Comparison of ENCODE assay signal across 8 cellular contexts in the genomic region with DNA sequence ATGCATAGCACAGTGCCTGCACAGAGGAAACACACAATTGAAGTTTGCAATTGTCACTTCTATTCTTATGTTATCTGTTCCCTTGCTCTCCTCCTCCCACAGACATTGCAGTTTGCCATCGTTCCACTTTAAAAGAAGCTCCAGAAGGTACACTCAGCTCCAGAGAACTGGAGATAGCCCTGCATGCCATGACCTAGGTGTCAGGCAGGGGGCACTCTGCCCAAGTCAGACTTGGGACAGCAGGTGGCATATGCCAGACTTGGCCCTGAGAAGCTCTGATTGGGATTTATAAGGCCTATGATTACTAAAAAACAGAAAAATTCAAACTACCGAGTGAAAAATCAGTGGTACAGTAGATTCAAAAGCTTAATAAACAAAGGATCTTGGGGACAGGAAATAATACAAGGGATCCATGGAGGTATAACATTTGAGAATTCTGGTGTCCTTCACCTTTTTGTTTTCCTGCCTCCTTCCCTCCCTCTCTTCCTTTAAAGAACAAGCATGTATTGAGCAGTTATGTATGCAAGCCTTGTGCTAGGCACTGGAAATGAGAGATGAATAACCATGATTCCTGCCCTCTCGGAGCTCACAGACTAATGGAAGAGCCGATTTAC. TPM values are rescaled to one million over a fixed set of nuclear protein-coding genes. Genes with fewer than 3 reads are reported as not detected.
A peak's percentile ranks its signal among the peaks of the same experiment; 100 is the strongest.
DNase-seq lines count a peak whose midpoint lies in the region; ATAC-seq and TF ChIP-seq lines count a peak whose summit lies in the region.

No MANE protein-coding gene starts in this region.

- CTCF ChIA-PET in activated CD4-positive, alpha-beta memory T cell treated with anti-CD3 and anti-CD28 coated beads for 36 hours (lab: Charles Lee), result interaction anchor here (1.1 kb wide), 2 partner anchors 10 to 97 kb away, joined by 3 read pairs; no protein-coding TSS in a partner anchor
- CTCF ChIA-PET in activated CD4-positive, alpha-beta memory T cell treated with anti-CD3 and anti-CD28 coated beads, Interleukin-2, amount 10 ng/mL, durations not matched to agents 7 days and 5 days (lab: Charles Lee), result interaction anchor here (0.9 to 1.2 kb wide), 2 partner anchors 13 to 97 kb away, joined by 3 read pairs; no protein-coding TSS in a partner anchor
- CTCF ChIA-PET in OCI-LY7 (lab: Charles Lee; ENCODE audit: unreplicated experiment), result no interaction called here

- no peaks in the 10 kb centered on the region for H4K20me1 ChIP-seq in OCI-LY7 (ENCODE audit: insufficient read depth, low read length)

- ATAC-seq in HG02610 (IDR thresholded peaks at IDR 0.05; ENCODE audit: unreplicated experiment) (peak; percentile 76), psoas muscle (peak in 3 of 4 donors; percentile 48 to 69 (median 66)), HG03378 (IDR thresholded peaks at IDR 0.05; ENCODE audit: unreplicated experiment) (no peak)

- no peak overlapping the region for H2AFZ ChIP-seq in OCI-LY7 (ENCODE audit: low read length)

- no peaks in the 10 kb centered on the region for H3K9me2 ChIP-seq in OCI-LY7 (ENCODE audit: insufficient read depth, low read length)

- no peak for TF ChIP-seq POLR2A in sigmoid colon (IDR thresholded peaks at IDR 0.05)

- H3K9me3 ChIP-seq in OCI-LY7 (ENCODE audit: low read length) (no peaks in the 10 kb centered on the region), psoas muscle (no peaks in the 10 kb centered on the region), sigmoid colon (no peaks in the 10 kb centered on the region)

- no peak overlapping the region for H3K4me3 Mint-ChIP-seq in activated CD4-positive, alpha-beta memory T cell treated with anti-CD3 and anti-CD28 coated beads for 36 hours
- H3K4me3 Mint-ChIP-seq in activated CD4-positive, alpha-beta memory T cell treated with anti-CD3 and anti-CD28 coated beads, Interleukin-2, amount 10 ng/mL, durations not matched to agents 7 days and 5 days, result no peak overlapping the region

- no peak overlapping the region for H3K27ac ChIP-seq in OCI-LY7 (ENCODE audit: low read depth, low read length, poor library complexity, severe bottlenecking)
- no peak overlapping the region for H3K27ac ChIP-seq in psoas muscle
- H3K27ac ChIP-seq in sigmoid colon, result no peak overlapping the region

- 54 to 72% (median 60%) methylated on average over 4 of the region's 4 CpGs for WGBS in psoas muscle, 3 donors
- WGBS in sigmoid colon, 2 donors, result 69 to 80% methylated on average over 4 of the region's 4 CpGs

- peak; percentile 22 for DNase-seq in activated CD4-positive, alpha-beta memory T cell treated with anti-CD3 and anti-CD28 coated beads for 36 hours
- DNase-seq in activated CD4-positive, alpha-beta memory T cell treated with anti-CD3 and anti-CD28 coated beads, Interleukin-2, amount 10 ng/mL, durations not matched to agents 7 days and 5 days, result no peak
- DNase-seq in OCI-LY7 (ENCODE audit: low spot score), result peak; percentile 36
- DNase-seq in fibroblast of gingiva (ENCODE audit: low read depth), result peak; percentile 28
- peak in 1 of 2 donors; percentile 26 for DNase-seq in psoas muscle
- no peak for DNase-seq in sigmoid colon

- H3K36me3 ChIP-seq in OCI-LY7 (ENCODE audit: insufficient read depth, low read length) (no peaks in the 10 kb centered on the region), psoas muscle (ENCODE audit: insufficient read depth in 1 of 2, low read depth in 1 of 2) (no peaks in the 10 kb centered on the region), sigmoid colon (no peaks in the 10 kb centered on the region)

- no peak overlapping the region for H3K27ac Mint-ChIP-seq in activated CD4-positive, alpha-beta memory T cell treated with anti-CD3 and anti-CD28 coated beads for 36 hours
- H3K27ac Mint-ChIP-seq in activated CD4-positive, alpha-beta memory T cell treated with anti-CD3 and anti-CD28 coated beads, Interleukin-2, amount 10 ng/mL, durations not matched to agents 7 days and 5 days, result no peak overlapping the region

- no peak for TF ChIP-seq EP300 in sigmoid colon (IDR thresholded peaks at IDR 0.05)

- H3K27me3 Mint-ChIP-seq in activated CD4-positive, alpha-beta memory T cell treated with anti-CD3 and anti-CD28 coated beads for 36 hours, result no peaks in the 10 kb centered on the region
- H3K27me3 Mint-ChIP-seq in activated CD4-positive, alpha-beta memory T cell treated with anti-CD3 and anti-CD28 coated beads, Interleukin-2, amount 10 ng/mL, durations not matched to agents 7 days and 5 days, result no peaks in the 10 kb centered on the region

- intact Hi-C loops in activated CD4-positive, alpha-beta memory T cell treated with anti-CD3 and anti-CD28 coated beads for 36 hours (cut with micrococcal nuclease), result no loop called here
- intact Hi-C loops in OCI-LY7 (cut with micrococcal nuclease; ENCODE audit: unreplicated experiment), result loop anchor here (1.0 kb wide), 1 partner anchor 92 kb away; no protein-coding TSS in a partner anchor
- intact Hi-C loops in psoas muscle (cut with DNase I), result loop anchor here in 1 of 2 donors (5.0 kb wide), 1 partner anchor 91 kb away; no protein-coding TSS in a partner anchor
- intact Hi-C loops in sigmoid colon (cut with DNase I), result no loop called here

- H3K4me2 ChIP-seq in OCI-LY7 (ENCODE audit: low read length), result no peak overlapping the region

- POLR2A ChIA-PET in activated CD4-positive, alpha-beta memory T cell treated with anti-CD3 and anti-CD28 coated beads for 36 hours (lab: Charles Lee), result no interaction called here
- POLR2A ChIA-PET in activated CD4-positive, alpha-beta memory T cell treated with anti-CD3 and anti-CD28 coated beads, Interleukin-2, amount 10 ng/mL, durations not matched to agents 7 days and 5 days (lab: Charles Lee), result no interaction called here
- POLR2A ChIA-PET in OCI-LY7 (lab: Charles Lee), result no interaction called here

- no peaks in the 10 kb centered on the region for H3K79me2 ChIP-seq in OCI-LY7 (ENCODE audit: insufficient read depth, low read depth, low read length)

- BruUV-seq in OCI-LY7 (replicated peaks; lab: Mats Ljungman, UMichigan), result no TSS peak

- H3K9me3 Mint-ChIP-seq in activated CD4-positive, alpha-beta memory T cell treated with anti-CD3 and anti-CD28 coated beads for 36 hours, result no peaks in the 10 kb centered on the region
- H3K9me3 Mint-ChIP-seq in activated CD4-positive, alpha-beta memory T cell treated with anti-CD3 and anti-CD28 coated beads, Interleukin-2, amount 10 ng/mL, durations not matched to agents 7 days and 5 days, result no peaks in the 10 kb centered on the region

- no peaks in the 10 kb centered on the region for H3K36me3 Mint-ChIP-seq in activated CD4-positive, alpha-beta memory T cell treated with anti-CD3 and anti-CD28 coated beads for 36 hours
- H3K36me3 Mint-ChIP-seq in activated CD4-positive, alpha-beta memory T cell treated with anti-CD3 and anti-CD28 coated beads, Interleukin-2, amount 10 ng/mL, durations not matched to agents 7 days and 5 days (ENCODE audit: low read depth), result no peaks in the 10 kb centered on the region

- H3K27me3 ChIP-seq in psoas muscle (ENCODE audit: insufficient read depth in 3 of 3, low read length in 2 of 3), result peaks cover 0 to 7% (median 0%) of the 10 kb centered on the region in 3 donors
- no peaks in the 10 kb centered on the region for H3K27me3 ChIP-seq in sigmoid colon

- H3K4me3 ChIP-seq in OCI-LY7 (ENCODE audit: low read depth, low read length, poor library complexity, severe bottlenecking), result no peak overlapping the region
- no peak overlapping the region for H3K4me3 ChIP-seq in psoas muscle
- no peak overlapping the region for H3K4me3 ChIP-seq in sigmoid colon

- TF ChIP-seq CTCF in OCI-LY7 (conservative IDR thresholded peaks at IDR 0.05; ENCODE audit: low read length) (peak; percentile 76), psoas muscle (IDR thresholded peaks at IDR 0.05) (peak; percentile 46), sigmoid colon (IDR thresholded peaks at IDR 0.05) (peak in 2 of 4 experiments; percentile 8 to 18)

- H3K4me1 Mint-ChIP-seq in activated CD4-positive, alpha-beta memory T cell treated with anti-CD3 and anti-CD28 coated beads for 36 hours (ENCODE audit: low read depth), result no peaks in the 10 kb centered on the region
- no peaks in the 10 kb centered on the region for H3K4me1 Mint-ChIP-seq in activated CD4-positive, alpha-beta memory T cell treated with anti-CD3 and anti-CD28 coated beads, Interleukin-2, amount 10 ng/mL, durations not matched to agents 7 days and 5 days

- H3K4me1 ChIP-seq in OCI-LY7 (ENCODE audit: insufficient read depth, low read length, poor library complexity, severe bottlenecking), result no peaks in the 10 kb centered on the region
- H3K4me1 ChIP-seq in psoas muscle, result no peaks in the 10 kb centered on the region
- H3K4me1 ChIP-seq in sigmoid colon, result no peaks in the 10 kb centered on the region

RNA-seq across cellular contexts. Expression of gene TENM4, which starts 40.0 kb away (rescaled TPM):
- not detected for total RNA-seq in activated CD4-positive, alpha-beta memory T cell treated with anti-CD3 and anti-CD28 coated beads for 36 hours
- total RNA-seq in activated CD4-positive, alpha-beta memory T cell treated with anti-CD3 and anti-CD28 coated beads, Interleukin-2, amount 10 ng/mL, durations not matched to agents 7 days and 5 days, result not detected
- not detected in 2 replicates for total RNA-seq in OCI-LY7 (2014; rRNA removed; shearing (Covaris generic))
- total RNA-seq in OCI-LY7 (2022) (not detected in 2 replicates), psoas muscle (1 to 10 TPM in 2 of 4 donors, under 1 TPM in 2; 0.48 to 1.7 (median 0.97) TPM), sigmoid colon (10 to 100 TPM in 1 of 4 donors, 1 to 10 TPM in 2, under 1 TPM in 1; 0.83 to 14.6 (median 2.6) TPM)
- polyA plus RNA-seq in psoas muscle (under 1 TPM; 0.05 to 0.19 (median 0.06) TPM), sigmoid colon (1 to 10 TPM in 1 of 3 donors, under 1 TPM in 1, not detected in 1; 0.23 to 2.4 TPM)

Comparison
In these comparisons a context has a peak if more than half of its experiments do, and no peak if none do; other contexts are left out.
1. DNase-seq: peak in activated CD4-positive, alpha-beta memory T cell treated with anti-CD3 and anti-CD28 coated beads for 36 hours (single experiment), OCI-LY7 (single experiment) and fibroblast of gingiva (single experiment); none in activated CD4-positive, alpha-beta memory T cell treated with anti-CD3 and anti-CD28 coated beads, Interleukin-2, amount 10 ng/mL, durations not matched to agents 7 days and 5 days (single experiment) and sigmoid colon (single experiment).